Comparison of ENCODE assay signal across 20 cellular contexts in the genomic region with DNA sequence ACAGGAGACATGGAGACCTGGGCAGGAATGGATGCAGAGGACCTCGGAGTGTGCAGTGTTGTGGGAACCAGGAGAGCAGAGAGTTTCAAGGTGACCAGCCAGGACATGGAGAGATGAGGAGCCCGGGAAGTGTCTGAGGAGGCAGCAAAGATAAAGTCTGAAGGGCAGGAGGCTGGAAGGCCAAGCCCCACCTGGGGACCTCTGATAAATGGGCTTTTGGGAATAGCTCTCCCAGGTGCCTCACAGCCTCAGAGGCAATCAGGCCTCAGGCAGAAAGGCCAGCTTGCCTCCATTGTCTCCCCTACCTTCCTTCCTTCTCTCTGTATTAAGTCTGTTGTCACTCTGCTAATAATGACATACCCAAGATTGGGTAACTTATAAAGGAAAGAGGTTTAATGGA.
A peak's percentile ranks its signal among the peaks of the same experiment; 100 is the strongest.
DNase-seq lines count a peak whose midpoint lies in the region; ATAC-seq and TF ChIP-seq lines count a peak whose summit lies in the region.
"Had no signal": no experiment of that assay in that cellular context is flagged by ENCODE, and none has a peak within 500 bp of the region (broad histone marks: within the 10 kb centered on the region; RNA-seq: fewer than 3 reads in every experiment).

No MANE protein-coding gene starts in this region.

- H3K9me3 ChIP-seq in trophoblast cell (ENCODE audit: insufficient read depth, low read depth, low read length) (no peaks in the 10 kb centered on the region), right lobe of liver (no peaks in the 10 kb centered on the region)
- H3K9me3 ChIP-seq: BLaER1, Caco-2 had no signal

- peaks cover 57% of the 10 kb centered on the region for H3K4me1 Mint-ChIP-seq in dendritic cell treated with granulocyte-macrophage colony-stimulating factor and Interleukin-4, amounts not matched to agents 40 ng/mL and 50 ng/mL, for 4 days (ENCODE audit: low read depth)
- H3K4me1 Mint-ChIP-seq in neural crest cell (peaks cover 9% of the 10 kb centered on the region), type B pancreatic cell (ENCODE audit: unreplicated experiment) (peaks cover 27% of the 10 kb centered on the region)
- H3K4me1 Mint-ChIP-seq: B cell; CD4-positive, CD25-positive, alpha-beta regulatory T cell had no signal

- no peak overlapping the region for H3K4me2 ChIP-seq in trophoblast cell (ENCODE audit: low read length)
- H3K4me2 ChIP-seq: BLaER1, GM23338 had no signal

- peak overlapping the region; percentile 88 for H2BK5ac ChIP-seq in trophoblast cell (ENCODE audit: low read depth, low read length, poor library complexity)

- H3K4me3 ChIP-seq in trophoblast cell (ENCODE audit: low read depth, low read length) (no peak overlapping the region), right lobe of liver (no peak overlapping the region)
- H3K4me3 ChIP-seq: BLaER1, GM23338 had no signal

- H3K27ac ChIP-seq in trophoblast cell (ENCODE audit: low read depth, low read length), result peak overlapping the region; percentile 63
- H3K27ac ChIP-seq in right lobe of liver, result no peak overlapping the region
- H3K27ac ChIP-seq: 22Rv1, BLaER1, C4-2B had no signal

- peak overlapping the region; percentile 73 for H4K8ac ChIP-seq in trophoblast cell (ENCODE audit: low read depth, low read length)

- intact Hi-C loops in dendritic cell treated with granulocyte-macrophage colony-stimulating factor and Interleukin-4, amounts not matched to agents 40 ng/mL and 50 ng/mL, for 4 days (cut with micrococcal nuclease), result no loop called here
- intact Hi-C loops in right lobe of liver (cut with DNase I), result no loop called here

- H4K91ac ChIP-seq in trophoblast cell (ENCODE audit: low read depth, low read length), result peak overlapping the region; percentile 99

- H3K36me3 Mint-ChIP-seq in dendritic cell treated with granulocyte-macrophage colony-stimulating factor and Interleukin-4, amounts not matched to agents 40 ng/mL and 50 ng/mL, for 4 days (ENCODE audit: low read depth), result no peaks in the 10 kb centered on the region
- H3K36me3 Mint-ChIP-seq in neural crest cell (ENCODE audit: low read depth) (no peaks in the 10 kb centered on the region), type B pancreatic cell (no peaks in the 10 kb centered on the region)
- H3K36me3 Mint-ChIP-seq: CD4-positive, CD25-positive, alpha-beta regulatory T cell; CD8-positive, alpha-beta T cell had no signal

- peak overlapping the region; percentile 97 for H2BK120ac ChIP-seq in trophoblast cell (ENCODE audit: insufficient read depth, low read length, poor library complexity)

- H3K79me2 ChIP-seq in trophoblast cell (ENCODE audit: control insufficient read depth, insufficient read depth, low read length, poor library complexity), result peaks cover 8% of the 10 kb centered on the region

- H3K36me3 ChIP-seq in trophoblast cell (ENCODE audit: control insufficient read depth in 1 of 2, insufficient read depth in 2 of 2, low read length in 2 of 2) (no peaks in the 10 kb centered on the region), right lobe of liver (no peaks in the 10 kb centered on the region)
- H3K36me3 ChIP-seq: BLaER1 had no signal

- no peaks in the 10 kb centered on the region for H3K9me3 Mint-ChIP-seq in dendritic cell treated with granulocyte-macrophage colony-stimulating factor and Interleukin-4, amounts not matched to agents 40 ng/mL and 50 ng/mL, for 4 days
- H3K9me3 Mint-ChIP-seq in neural crest cell, result no peaks in the 10 kb centered on the region
- peaks cover 3% of the 10 kb centered on the region for H3K9me3 Mint-ChIP-seq in type B pancreatic cell
- H3K9me3 Mint-ChIP-seq: CD4-positive, CD25-positive, alpha-beta regulatory T cell; CD8-positive, alpha-beta T cell; GM23338; H9 had no signal

- peak overlapping the region; percentile 79 for H3K18ac ChIP-seq in trophoblast cell (ENCODE audit: low read length)

- H3K14ac ChIP-seq in trophoblast cell (ENCODE audit: low read length), result peak overlapping the region; percentile 98

- peak overlapping the region; percentile 100 for H2AK5ac ChIP-seq in trophoblast cell (ENCODE audit: low read length)

- WGBS in trophoblast cell (ENCODE audit: extremely low coverage, insufficient coverage, insufficient read length), result no CpG with 5 or more reads among the region's 2 CpGs
- 100% methylated on average over 1 of the region's 2 CpGs for WGBS in right lobe of liver (ENCODE audit: insufficient coverage, low coverage, low lambda C conversion rate, missing lambda C conversion rate)

- H3K4me1 ChIP-seq in trophoblast cell (ENCODE audit: control insufficient read depth in 1 of 2, insufficient read depth in 2 of 2, low read length in 2 of 2) (peaks cover 34 to 43% of the 10 kb centered on the region in 2 experiments), right lobe of liver (peaks cover 0 to 13% (median 8%) of the 10 kb centered on the region in 4 donors)
- H3K4me1 ChIP-seq: BLaER1, Caco-2 had no signal

- ATAC-seq in HG02678 (IDR thresholded peaks at IDR 0.05; ENCODE audit: unreplicated experiment) (no peak), right lobe of liver (no peak), GM21390 (IDR thresholded peaks at IDR 0.05; ENCODE audit: unreplicated experiment) (no peak)
- ATAC-seq: CD8-positive, alpha-beta T cell; GM23338; HCT116 had no signal

- H3K9ac ChIP-seq in trophoblast cell (ENCODE audit: low read length), result no peak overlapping the region
- H3K9ac ChIP-seq: BLaER1 had no signal

- H3K4me3 Mint-ChIP-seq in dendritic cell treated with granulocyte-macrophage colony-stimulating factor and Interleukin-4, amounts not matched to agents 40 ng/mL and 50 ng/mL, for 4 days, result no peak overlapping the region
- H3K4me3 Mint-ChIP-seq in neural crest cell (no peak overlapping the region), type B pancreatic cell (no peak overlapping the region)
- H3K4me3 Mint-ChIP-seq: B cell; CD4-positive, CD25-positive, alpha-beta regulatory T cell; CD8-positive, alpha-beta T cell; GM23338; H9 had no signal

- H2BK12ac ChIP-seq in trophoblast cell (ENCODE audit: low read length), result peak overlapping the region; percentile 100

- H3K23ac ChIP-seq in trophoblast cell (ENCODE audit: low read length), result no peak overlapping the region

- H3K4ac ChIP-seq in trophoblast cell (ENCODE audit: low read depth, low read length), result peak overlapping the region; percentile 88

- peaks cover 60% of the 10 kb centered on the region for H3K79me1 ChIP-seq in trophoblast cell (ENCODE audit: low read length)

- peak overlapping the region; percentile 70 for H2AFZ ChIP-seq in trophoblast cell (ENCODE audit: insufficient read depth, low read length, poor library complexity)
- H2AFZ ChIP-seq: GM23338 had no signal

- no peak for TF ChIP-seq POLR2A in right lobe of liver (IDR thresholded peaks at IDR 0.05)

- TF ChIP-seq CTCF in neural crest cell (conservative IDR thresholded peaks at IDR 0.05), result no peak
- no peak for TF ChIP-seq CTCF in type B pancreatic cell (conservative IDR thresholded peaks at IDR 0.05)
- no peak for TF ChIP-seq CTCF in right lobe of liver (IDR thresholded peaks at IDR 0.05)

- DNase-seq in neural crest cell (ENCODE audit: low read depth, low spot score), result no peak
- no peak for DNase-seq in trophoblast cell
- peak; percentile 44 for DNase-seq in type B pancreatic cell (ENCODE audit: extremely low spot score, unreplicated experiment)
- no peak for DNase-seq in right lobe of liver
- no peak for DNase-seq in effector CD8-positive, alpha-beta T cell (lab: John Stamatoyannopoulos, UW)
- DNase-seq: Caco-2; CD4-positive, CD25-positive, alpha-beta regulatory T cell; DMS153; DND-41; H9 had no signal

- peak overlapping the region; percentile 65 for H3K27ac Mint-ChIP-seq in dendritic cell treated with granulocyte-macrophage colony-stimulating factor and Interleukin-4, amounts not matched to agents 40 ng/mL and 50 ng/mL, for 4 days
- H3K27ac Mint-ChIP-seq in neural crest cell (ENCODE audit: unreplicated experiment) (peak overlapping the region; percentile 2), type B pancreatic cell (peak overlapping the region; percentile 77)
- H3K27ac Mint-ChIP-seq: B cell; CD8-positive, alpha-beta T cell; GM23338; H9 had no signal

- H3K27me3 ChIP-seq in trophoblast cell (ENCODE audit: insufficient read depth, low read length), result no peaks in the 10 kb centered on the region
- H3K27me3 ChIP-seq in right lobe of liver, result no peaks in the 10 kb centered on the region
- H3K27me3 ChIP-seq: BLaER1 had no signal

- no peak overlapping the region for H4K12ac ChIP-seq in trophoblast cell (ENCODE audit: low read depth, low read length)

- peaks cover 24% of the 10 kb centered on the region for H3K27me3 Mint-ChIP-seq in dendritic cell treated with granulocyte-macrophage colony-stimulating factor and Interleukin-4, amounts not matched to agents 40 ng/mL and 50 ng/mL, for 4 days
- H3K27me3 Mint-ChIP-seq in neural crest cell (ENCODE audit: low read depth) (peaks cover 14% of the 10 kb centered on the region), type B pancreatic cell (peaks cover 7% of the 10 kb centered on the region)

Comparison
In these comparisons a context has a peak if more than half of its experiments do, and no peak if none do; other contexts are left out.
1. H3K27ac Mint-ChIP-seq: peak in every context shown above with its lines; median percentile 77 in type B pancreatic cell; 65 in dendritic cell treated with granulocyte-macrophage colony-stimulating factor and Interleukin-4, amounts not matched to agents 40 ng/mL and 50 ng/mL, for 4 days; 2 in neural crest cell.